ENCODE assay signal across 8 cellular contexts in the genomic region with DNA sequence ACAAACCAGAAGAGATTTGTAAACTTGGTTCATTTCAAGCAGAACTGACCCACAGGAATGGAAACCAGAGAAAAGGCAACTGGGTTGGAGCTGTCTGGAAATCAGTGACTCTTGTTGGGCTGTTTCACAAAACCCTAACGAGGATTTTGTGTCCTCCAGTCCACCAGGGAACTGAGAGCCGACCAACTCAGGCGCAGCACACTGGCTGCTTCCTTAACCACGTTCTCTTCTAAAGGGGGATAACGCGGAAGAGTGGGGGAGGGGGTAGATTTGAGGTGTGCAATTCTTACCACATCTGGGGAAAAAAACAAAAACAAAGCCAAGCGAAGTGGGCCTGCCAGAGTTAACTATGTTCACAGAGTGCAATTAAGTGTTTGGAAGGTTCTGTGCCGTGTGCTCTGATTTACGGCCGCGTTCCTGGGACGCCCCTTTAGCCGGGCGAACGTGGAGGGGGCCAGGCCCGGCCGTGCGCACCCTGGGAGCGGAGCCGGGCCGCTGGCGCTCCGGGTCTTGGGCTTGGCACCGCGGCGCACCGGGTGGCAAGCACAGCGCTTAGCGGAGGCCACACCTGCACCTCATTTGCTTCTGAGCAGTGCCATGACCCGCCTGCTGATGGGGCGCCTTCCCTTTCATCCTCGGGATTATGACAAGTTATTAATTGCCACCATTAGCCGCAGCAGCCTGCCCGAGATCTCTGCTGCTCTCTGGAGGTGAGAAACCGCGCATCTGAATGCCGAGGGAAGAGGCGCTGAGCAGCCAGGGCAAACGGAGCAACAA.
DNase-seq lines count a peak whose midpoint lies in the region; ATAC-seq and TF ChIP-seq lines count a peak whose summit lies in the region.
"Had no signal": no experiment of that assay in that cellular context is flagged by ENCODE, and none has a peak within 500 bp of the region (broad histone marks: within the 10 kb centered on the region; RNA-seq: fewer than 3 reads in every experiment).

No MANE protein-coding gene starts in this region.

- H3K9ac ChIP-seq in GM23248, result no peak overlapping the region

- H3K27me3 ChIP-seq in GM23248 (replicated peaks; ENCODE audit: insufficient read depth), result peaks cover 43% of the 10 kb centered on the region

- no peaks in the 10 kb centered on the region for H3K4me1 ChIP-seq in GM23248 (ENCODE audit: insufficient read depth)
- H3K4me1 ChIP-seq: Peyer's patch had no signal

- H3K27ac ChIP-seq in GM23248, result no peak overlapping the region
- H3K27ac ChIP-seq: Peyer's patch had no signal

- H3K27ac Mint-ChIP-seq in stimulated activated naive B cell treated with anti-CD40 and anti-IgM and Interleukin-4, amounts not matched to agents 10 μg/mL and 1 μg/mL and 100 μg/mL, for 72 hours, result no peak overlapping the region

- H3K36me3 Mint-ChIP-seq in stimulated activated naive B cell treated with anti-CD40 and anti-IgM and Interleukin-4, amounts not matched to agents 10 μg/mL and 1 μg/mL and 100 μg/mL, for 72 hours, result peaks cover 0 to 5% of the 10 kb centered on the region in 2 donors

- H3K9me3 ChIP-seq in GM23248 (ENCODE audit: low read depth), result no peaks in the 10 kb centered on the region
- H3K9me3 ChIP-seq: Peyer's patch had no signal

- WGBS in GM23248 (ENCODE audit: low coverage in 1 of 2, low lambda C conversion rate in 2 of 2, missing lambda C conversion rate in 2 of 2), 2 experiments, result 3 to 4% methylated on average over 38 to 39 of the region's 39 CpGs

- H3K4me1 Mint-ChIP-seq in stimulated activated naive B cell treated with anti-CD40 and anti-IgM and Interleukin-4, amounts not matched to agents 10 μg/mL and 1 μg/mL and 100 μg/mL, for 72 hours, result peaks cover 5 to 9% of the 10 kb centered on the region in 2 donors

- no peak for ATAC-seq in GM21390 (IDR thresholded peaks at IDR 0.05; ENCODE audit: unreplicated experiment)
- no peak for ATAC-seq in stimulated activated naive B cell treated with anti-CD40 and anti-IgM and Interleukin-4, amounts not matched to agents 10 μg/mL and 1 μg/mL and 100 μg/mL, for 72 hours (replicated peaks)

- H4K20me1 ChIP-seq in GM23248 (ENCODE audit: insufficient read depth), result no peaks in the 10 kb centered on the region

- no peaks in the 10 kb centered on the region for H3K9me2 ChIP-seq in GM23248 (ENCODE audit: insufficient read depth)

- H3K9me3 Mint-ChIP-seq in stimulated activated naive B cell treated with anti-CD40 and anti-IgM and Interleukin-4, amounts not matched to agents 10 μg/mL and 1 μg/mL and 100 μg/mL, for 72 hours, result peaks cover 11 to 13% of the 10 kb centered on the region in 2 donors

- DNase-seq in GM23248 (peak; percentile 20), SW480 (ENCODE audit: low spot score) (peak; percentile 16), retinal pigment epithelial cell (ENCODE audit: low read depth) (no peak), A172 (ENCODE audit: low spot score) (no peak)
- no peak for DNase-seq in stimulated activated naive B cell treated with anti-CD40 and anti-IgM and Interleukin-4, amounts not matched to agents 10 μg/mL and 1 μg/mL and 100 μg/mL, for 72 hours
- DNase-seq: Peyer's patch had no signal

- H3K4me3 ChIP-seq in GM23248, result no peak overlapping the region
- peak overlapping the region; percentile 69 for H3K4me3 ChIP-seq in iPS-11a (ENCODE audit: low read depth, low read length)
- peak overlapping the region; percentile 44 for H3K4me3 ChIP-seq in retinal pigment epithelial cell (ENCODE audit: low read length)
- H3K4me3 ChIP-seq: Peyer's patch had no signal

- no peak overlapping the region for H2AFZ ChIP-seq in GM23248

- no peaks in the 10 kb centered on the region for H3K79me2 ChIP-seq in GM23248 (ENCODE audit: insufficient read depth)

- no peak overlapping the region for H3K4me2 ChIP-seq in GM23248 (ENCODE audit: unreplicated experiment)

- no peaks in the 10 kb centered on the region for H3F3A ChIP-seq in GM23248 (ENCODE audit: insufficient read depth)

- peak; percentile 51 for TF ChIP-seq CTCF in retinal pigment epithelial cell (conservative IDR thresholded peaks at IDR 0.05; ENCODE audit: low read depth, low read length)

- in situ Hi-C loops in GM23248 (cut with MboI), result no loop called here

- H3K36me3 ChIP-seq in GM23248 (ENCODE audit: low read depth), result no peaks in the 10 kb centered on the region
- H3K36me3 ChIP-seq: Peyer's patch had no signal

- H3K27me3 Mint-ChIP-seq in stimulated activated naive B cell treated with anti-CD40 and anti-IgM and Interleukin-4, amounts not matched to agents 10 μg/mL and 1 μg/mL and 100 μg/mL, for 72 hours, result peaks cover 52 to 54% of the 10 kb centered on the region in 2 donors

- H3K4me3 Mint-ChIP-seq in stimulated activated naive B cell treated with anti-CD40 and anti-IgM and Interleukin-4, amounts not matched to agents 10 μg/mL and 1 μg/mL and 100 μg/mL, for 72 hours, result no peak overlapping the region

Comparison
In these comparisons a context has a peak if more than half of its experiments do, and no peak if none do; other contexts are left out.
1. DNase-seq: peak in GM23248 (single experiment) and SW480 (single experiment); none in retinal pigment epithelial cell (single experiment), stimulated activated naive B cell treated with anti-CD40 and anti-IgM and Interleukin-4, amounts not matched to agents 10 μg/mL and 1 μg/mL and 100 μg/mL, for 72 hours (single experiment) and A172 (single experiment).